In genomic region chr1:45800899-45801298, GRCh38 we compare ENCODE assay signal across 2 cellular contexts.
TF ChIP-seq lines count a peak whose summit lies in the region.

No MANE protein-coding gene starts in this region.

TF ChIP-seq in HCT116, 20 proteins besides CTCF, POLR2A, EP300 and RAD21:
- no peak for TF ChIP-seq FOSL1 (IDR thresholded peaks at IDR 0.05; ENCODE audit: low read depth)
- no peak for TF ChIP-seq REST (IDR thresholded peaks at IDR 0.05; ENCODE audit: low read depth)
- TF ChIP-seq ZFX (IDR thresholded peaks at IDR 0.05): no peak
- no peak for TF ChIP-seq CEBPB (IDR thresholded peaks at IDR 0.05; ENCODE audit: low read depth)
- no peak for TF ChIP-seq ZBTB33 (IDR thresholded peaks at IDR 0.05; ENCODE audit: extremely low read depth, insufficient replicate concordance, low read length)
- TF ChIP-seq ZNF274 (IDR thresholded peaks at IDR 0.05; ENCODE audit: low read depth, low read length): no peak
- TF ChIP-seq ATF3 (IDR thresholded peaks at IDR 0.05): no peak
- TF ChIP-seq SRF (IDR thresholded peaks at IDR 0.05; ENCODE audit: low read depth): no peak
- TF ChIP-seq, protein P1, sequence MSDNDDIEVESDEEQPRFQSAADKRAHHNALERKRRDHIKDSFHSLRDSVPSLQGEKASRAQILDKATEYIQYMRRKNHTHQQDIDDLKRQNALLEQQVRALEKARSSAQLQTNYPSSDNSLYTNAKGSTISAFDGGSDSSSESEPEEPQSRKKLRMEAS (IDR thresholded peaks at IDR 0.05): no peak
- TF ChIP-seq JUND (IDR thresholded peaks at IDR 0.05): no peak
- no peak for TF ChIP-seq POLR2AphosphoS5 (IDR thresholded peaks at IDR 0.05; ENCODE audit: low read depth, low read length)
- no peak for TF ChIP-seq YY1 (IDR thresholded peaks at IDR 0.05; ENCODE audit: extremely low read depth, insufficient replicate concordance, low read depth, low read length)

TF ChIP-seq in K562, 482 proteins besides CTCF, POLR2A, EP300 and RAD21:
- TF ChIP-seq, protein P2, sequence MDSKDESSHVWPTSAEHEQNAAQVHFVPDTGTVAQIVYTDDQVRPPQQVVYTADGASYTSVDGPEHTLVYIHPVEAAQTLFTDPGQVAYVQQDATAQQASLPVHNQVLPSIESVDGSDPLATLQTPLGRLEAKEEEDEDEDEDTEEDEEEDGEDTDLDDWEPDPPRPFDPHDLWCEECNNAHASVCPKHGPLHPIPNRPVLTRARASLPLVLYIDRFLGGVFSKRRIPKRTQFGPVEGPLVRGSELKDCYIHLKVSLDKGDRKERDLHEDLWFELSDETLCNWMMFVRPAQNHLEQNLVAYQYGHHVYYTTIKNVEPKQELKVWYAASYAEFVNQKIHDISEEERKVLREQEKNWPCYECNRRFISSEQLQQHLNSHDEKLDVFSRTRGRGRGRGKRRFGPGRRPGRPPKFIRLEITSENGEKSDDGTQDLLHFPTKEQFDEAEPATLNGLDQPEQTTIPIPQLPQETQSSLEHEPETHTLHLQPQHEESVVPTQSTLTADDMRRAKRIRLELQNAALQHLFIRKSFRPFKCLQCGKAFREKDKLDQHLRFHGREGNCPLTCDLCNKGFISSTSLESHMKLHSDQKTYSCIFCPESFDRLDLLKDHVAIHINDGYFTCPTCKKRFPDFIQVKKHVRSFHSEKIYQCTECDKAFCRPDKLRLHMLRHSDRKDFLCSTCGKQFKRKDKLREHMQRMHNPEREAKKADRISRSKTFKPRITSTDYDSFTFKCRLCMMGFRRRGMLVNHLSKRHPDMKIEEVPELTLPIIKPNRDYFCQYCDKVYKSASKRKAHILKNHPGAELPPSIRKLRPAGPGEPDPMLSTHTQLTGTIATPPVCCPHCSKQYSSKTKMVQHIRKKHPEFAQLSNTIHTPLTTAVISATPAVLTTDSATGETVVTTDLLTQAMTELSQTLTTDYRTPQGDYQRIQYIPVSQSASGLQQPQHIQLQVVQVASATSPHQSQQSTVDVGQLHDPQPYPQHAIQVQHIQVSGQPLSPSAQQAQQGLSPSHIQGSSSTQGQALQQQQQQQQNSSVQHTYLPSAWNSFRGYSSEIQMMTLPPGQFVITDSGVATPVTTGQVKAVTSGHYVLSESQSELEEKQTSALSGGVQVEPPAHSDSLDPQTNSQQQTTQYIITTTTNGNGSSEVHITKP (IDR thresholded peaks at IDR 0.05; ENCODE audit: partially characterized antibody): peak; percentile 38
- TF ChIP-seq, protein P3, sequence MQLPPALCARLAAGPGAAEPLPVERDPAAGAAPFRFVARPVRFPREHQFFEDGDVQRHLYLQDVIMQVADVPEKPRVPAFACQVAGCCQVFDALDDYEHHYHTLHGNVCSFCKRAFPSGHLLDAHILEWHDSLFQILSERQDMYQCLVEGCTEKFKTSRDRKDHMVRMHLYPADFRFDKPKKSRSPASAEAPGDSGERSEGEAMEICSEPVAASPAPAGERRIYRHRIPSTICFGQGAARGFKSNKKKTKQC (CRISPR knock-in tag; IDR thresholded peaks at IDR 0.05): no peak
- no peak for TF ChIP-seq BCL6 (CRISPR knock-in tag; IDR thresholded peaks at IDR 0.05)
- no peak for TF ChIP-seq EP400 (IDR thresholded peaks at IDR 0.05)
